Comparison of ENCODE assay signal across 1 cellular context in the genomic region with DNA sequence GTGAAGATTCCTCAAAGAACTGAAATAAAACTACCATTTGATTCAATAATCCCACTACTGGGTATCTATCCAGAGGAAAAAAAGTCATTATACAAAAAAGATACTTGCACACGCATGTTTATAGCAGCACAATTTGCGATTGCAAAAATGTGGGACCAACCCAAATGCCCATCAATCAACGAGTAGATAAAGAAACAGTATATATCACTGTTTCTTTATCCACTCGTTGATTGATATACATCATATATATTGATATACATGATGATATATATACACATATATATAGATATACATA.
TF ChIP-seq lines count a peak whose summit lies in the region.

No MANE protein-coding gene starts in this region.

TF ChIP-seq in HepG2, 621 proteins besides CTCF, POLR2A, EP300 and RAD21:
- TF ChIP-seq, protein P1, sequence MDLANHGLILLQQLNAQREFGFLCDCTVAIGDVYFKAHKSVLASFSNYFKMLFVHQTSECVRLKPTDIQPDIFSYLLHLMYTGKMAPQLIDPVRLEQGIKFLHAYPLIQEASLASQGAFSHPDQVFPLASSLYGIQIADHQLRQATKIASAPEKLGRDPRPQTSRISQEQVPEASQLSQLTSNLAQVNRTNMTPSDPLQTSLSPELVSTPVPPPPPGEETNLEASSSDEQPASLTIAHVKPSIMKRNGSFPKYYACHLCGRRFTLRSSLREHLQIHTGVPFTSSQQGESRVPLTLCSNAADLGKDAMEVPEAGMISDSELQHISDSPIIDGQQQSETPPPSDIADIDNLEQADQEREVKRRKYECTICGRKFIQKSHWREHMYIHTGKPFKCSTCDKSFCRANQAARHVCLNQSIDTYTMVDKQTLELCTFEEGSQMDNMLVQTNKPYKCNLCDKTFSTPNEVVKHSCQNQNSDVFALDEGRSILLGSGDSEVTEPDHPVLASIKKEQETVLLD (CRISPR knock-in tag; IDR thresholded peaks at IDR 0.05; ENCODE audit: low read depth), result no peak
- TF ChIP-seq POLR2G (IDR thresholded peaks at IDR 0.05; ENCODE audit: low read depth, low read length), result peak; percentile 59; the same call in 1 of the 2 replicates
- peak; percentile 54 for TF ChIP-seq PAF1 (CRISPR knock-in tag; IDR thresholded peaks at IDR 0.05)
- TF ChIP-seq SP5 (CRISPR knock-in tag; IDR thresholded peaks at IDR 0.05; ENCODE audit: borderline replicate concordance, low read depth), result 0 out of 2 replicates have a peak, but pooled peaks have one; percentile 0
- 0 out of 2 replicates have a peak, but pooled peaks have one; percentile 16 for TF ChIP-seq ZBED4 (CRISPR knock-in tag; IDR thresholded peaks at IDR 0.05; ENCODE audit: borderline replicate concordance)
